10 cellular contexts compared by ENCODE assay signal in genomic region chr2:174595415-174595814, GRCh38. TPM values are rescaled to one million over a fixed set of nuclear protein-coding genes. Genes with fewer than 3 reads are reported as not detected.
DNase-seq lines count a peak whose midpoint lies in the region; ATAC-seq, FAIRE-seq and TF ChIP-seq lines count a peak whose summit lies in the region.
"Had no signal": no experiment of that assay in that cellular context is flagged by ENCODE, and none has a peak within 500 bp of the region (broad histone marks: within the 10 kb centered on the region; RNA-seq: fewer than 3 reads in every experiment).

No MANE protein-coding gene starts in this region.

- H3K4me2 ChIP-seq in Karpas-422 (ENCODE audit: low read depth, low read length, poor library complexity, severe bottlenecking) (peak overlapping the region; percentile 75), K562 (ENCODE audit: insufficient read depth, low read length) (no peak overlapping the region), hepatocyte (no peak overlapping the region)

- no peak for TF ChIP-seq RAD21 in K562 (CRISPR knock-in tag; conservative IDR thresholded peaks at IDR 0.05 in 1 of 2, IDR thresholded peaks at IDR 0.05 in 1 of 2)

- H3K4me1 ChIP-seq in Karpas-422 (ENCODE audit: low read length) (peaks cover 98% of the 10 kb centered on the region), K562 (replicated peaks in 1 of 2; ENCODE audit: control insufficient read depth in 2 of 2, insufficient read depth in 2 of 2, low read length in 2 of 2) (peaks cover 0 to 9% of the 10 kb centered on the region in 2 experiments; a peak in 3 of 5 replicates), rectal smooth muscle tissue (ENCODE audit: control insufficient read depth, insufficient read depth, low read length) (peaks cover 27% of the 10 kb centered on the region), hepatocyte (ENCODE audit: insufficient read depth) (no peaks in the 10 kb centered on the region)

- no peak for DNase-seq in GM12891 (ENCODE audit: insufficient read length, low spot score)
- DNase-seq in Karpas-422, result peak; percentile 71
- DNase-seq in K562 (ENCODE audit: extremely low read depth in 1 of 4, low spot score in 3 of 4), result no peak
- no peak for DNase-seq in NOMO-1 treated with dmso at 0.1 percent for 144 hours (lab: John Stamatoyannopoulos, UW; ENCODE audit: unreplicated experiment)
- no peak for DNase-seq in RCC 7860 (ENCODE audit: low spot score)
- no peak for DNase-seq in hepatocyte (ENCODE audit: low spot score)
- DNase-seq: NCI-H524 treated with DMSO at 0.1 percent for 48 hours had no signal

- no peak for TF ChIP-seq POLR2A in GM12891 (IDR thresholded peaks at IDR 0.05; ENCODE audit: low read depth, low read length)
- TF ChIP-seq POLR2A in K562 (conservative IDR thresholded peaks at IDR 0.05), result no peak

- ATAC-seq in K562 (no peak), GM18909 (IDR thresholded peaks at IDR 0.05; ENCODE audit: poor library complexity, unreplicated experiment) (no peak)

- 37% methylated on average over 3 of the region's 3 CpGs for WGBS in K562 (ENCODE audit: insufficient coverage, low coverage, missing lambda C conversion rate)
- 94% methylated on average over 3 of the region's 3 CpGs for WGBS in hepatocyte (ENCODE audit: low lambda C conversion rate, missing lambda C conversion rate)

- H3K4me3 ChIP-seq in Karpas-422 (ENCODE audit: low read length) (peak overlapping the region; percentile 53), K562 (no peak overlapping the region), rectal smooth muscle tissue (ENCODE audit: low read length) (peak overlapping the region; percentile 35), hepatocyte (no peak overlapping the region)

- H3K9ac ChIP-seq in Karpas-422 (ENCODE audit: low read length) (peak overlapping the region; percentile 69), K562 (ENCODE audit: insufficient read depth in 1 of 2, low read depth in 2 of 2, low read length in 2 of 2) (no peak overlapping the region), rectal smooth muscle tissue (ENCODE audit: low read length) (no peak overlapping the region)

- POLR2A ChIA-PET in K562 (lab: Yijun Ruan, JAX), result interaction anchor here (0.5 to 1.2 kb wide), 2 partner anchors 15 to 371 kb away, joined by 3 read pairs; no protein-coding TSS in a partner anchor

- FAIRE-seq in GM12891 (lab: Jason Lieb, UNC), result peak; percentile 71
- no peak for FAIRE-seq in K562 (lab: Jason Lieb, UNC)
- FAIRE-seq in RCC 7860 (lab: Jason Lieb, UNC), result no peak

- CTCF ChIA-PET in K562 (lab: Yijun Ruan, JAX; ENCODE audit: low intra/inter-chr PET ratio), result no interaction called here

- H3K9me2 ChIP-seq in Karpas-422 (replicated peaks; ENCODE audit: insufficient read depth, low read length) (no peaks in the 10 kb centered on the region), hepatocyte (replicated peaks; ENCODE audit: insufficient read depth) (no peaks in the 10 kb centered on the region)

- BruUV-seq in K562 (replicated peaks; lab: Mats Ljungman, UMichigan), result no TSS peak

- H3K79me2 ChIP-seq in Karpas-422 (ENCODE audit: low read length), result peaks cover 66% of the 10 kb centered on the region
- no peaks in the 10 kb centered on the region for H3K79me2 ChIP-seq in K562 (ENCODE audit: control insufficient read depth, insufficient read depth, low read length)
- H3K79me2 ChIP-seq in hepatocyte, result no peaks in the 10 kb centered on the region

- no peak for TF ChIP-seq EP300 in K562 (IDR thresholded peaks at IDR 0.05; ENCODE audit: low read length)

- TF ChIP-seq CTCF in K562 (IDR thresholded peaks at IDR 0.05 in 2 of 3, conservative IDR thresholded peaks at IDR 0.05 in 1 of 3; ENCODE audit: insufficient read depth in 2 of 3, low read depth in 1 of 3, low read length in 3 of 3) (no peak), hepatocyte (IDR thresholded peaks at IDR 0.05; ENCODE audit: poor library complexity) (no peak)

- peak overlapping the region; percentile 99 for H3K27ac ChIP-seq in Karpas-422 (ENCODE audit: low read length)
- H3K27ac ChIP-seq in K562 (ENCODE audit: extremely low read depth, low read depth, low read length), result no peak overlapping the region
- peak overlapping the region; percentile 34 for H3K27ac ChIP-seq in rectal smooth muscle tissue (ENCODE audit: low read depth, low read length)
- no peak overlapping the region for H3K27ac ChIP-seq in hepatocyte

- H3K9me1 ChIP-seq in K562 (ENCODE audit: control insufficient read depth, insufficient read depth, low read length), result no peaks in the 10 kb centered on the region

- H2AFZ ChIP-seq in Karpas-422 (ENCODE audit: low read length) (no peak overlapping the region), K562 (ENCODE audit: low read depth, low read length) (no peak overlapping the region), hepatocyte (no peak overlapping the region)

- H3K27me3 ChIP-seq in Karpas-422 (ENCODE audit: low read length), result no peaks in the 10 kb centered on the region
- peaks cover 0 to under 1% of the 10 kb centered on the region in 2 experiments; a peak in 1 of 5 replicates for H3K27me3 ChIP-seq in K562 (ENCODE audit: control insufficient read depth in 2 of 2, insufficient read depth in 2 of 2, low read length in 2 of 2)
- no peaks in the 10 kb centered on the region for H3K27me3 ChIP-seq in rectal smooth muscle tissue (ENCODE audit: control insufficient read depth, insufficient read depth, low read length)
- H3K27me3 ChIP-seq in hepatocyte, result no peaks in the 10 kb centered on the region

- intact Hi-C loops in K562 (cut with micrococcal nuclease), result loop anchor here (2.0 kb wide), 1 partner anchor 17 kb away; no protein-coding TSS in a partner anchor

- 0 out of 2 replicates have a peak, but pooled peaks cover 6% of the 10 kb centered on the region for H3K36me3 ChIP-seq in Karpas-422 (ENCODE audit: insufficient read depth, low read length)
- H3K36me3 ChIP-seq in K562 (ENCODE audit: control insufficient read depth, insufficient read depth, low read length), result no peaks in the 10 kb centered on the region
- H3K36me3 ChIP-seq in rectal smooth muscle tissue (ENCODE audit: control insufficient read depth, insufficient read depth, low read length), result no peaks in the 10 kb centered on the region
- H3K36me3 ChIP-seq in hepatocyte (replicated peaks; ENCODE audit: insufficient read depth, low read depth), result no peaks in the 10 kb centered on the region

- no peaks in the 10 kb centered on the region for H3K9me3 ChIP-seq in Karpas-422 (ENCODE audit: low read length)
- no peaks in the 10 kb centered on the region for H3K9me3 ChIP-seq in K562 (replicated peaks; ENCODE audit: control insufficient read depth, insufficient read depth, low read depth, low read length)
- H3K9me3 ChIP-seq in hepatocyte (ENCODE audit: low read depth), result no peaks in the 10 kb centered on the region

- no peaks in the 10 kb centered on the region for H4K20me1 ChIP-seq in Karpas-422 (ENCODE audit: insufficient read depth, low read depth, low read length)
- H4K20me1 ChIP-seq in K562 (replicated peaks; ENCODE audit: control insufficient read depth, insufficient read depth, low read length), result no peaks in the 10 kb centered on the region
- H4K20me1 ChIP-seq in hepatocyte (ENCODE audit: insufficient read depth, poor library complexity, severe bottlenecking), result no peaks in the 10 kb centered on the region

- in situ Hi-C loops in K562 (cut with MboI), result no loop called here

TF ChIP-seq in GM12891, 5 proteins besides CTCF, POLR2A, EP300 and RAD21:
- TF ChIP-seq PAX5 (IDR thresholded peaks at IDR 0.05; ENCODE audit: insufficient read depth, low read length, severe bottlenecking), result no peak
- no peak for TF ChIP-seq SPI1 (IDR thresholded peaks at IDR 0.05; ENCODE audit: low read depth, low read length)
- no peak for TF ChIP-seq POLR2AphosphoS5 (IDR thresholded peaks at IDR 0.05; ENCODE audit: low read depth, low read length)
- no peak for TF ChIP-seq POU2F2 (IDR thresholded peaks at IDR 0.05; ENCODE audit: low read depth, low read length)
TF ChIP-seq in GM12891: peak in this region for 0.

TF ChIP-seq in K562, 482 proteins besides CTCF, POLR2A, EP300 and RAD21 (continues in another document):
- TF ChIP-seq FOSL1 (tag; conservative IDR thresholded peaks at IDR 0.05) (no peak), ZNF311 (CRISPR knock-in tag; IDR thresholded peaks at IDR 0.05) (0 out of 2 replicates have a peak, but pooled peaks have one; percentile 15)

RNA-seq across cellular contexts. Expression of gene WIPF1, which starts 2.2 kb away (rescaled TPM):
- 91.7 TPM for polyA plus RNA-seq in GM12891 (2012; ENCODE audit: low read depth, missing spikeins)
- total RNA-seq in Karpas-422 (2014; rRNA removed; shearing (Covaris generic); ENCODE audit: low replicate concordance), result 46.8 and 62.6 TPM in 2 replicates
- total RNA-seq in K562 (2011; cell fraction: chromatin; rRNA removed; ENCODE audit: low replicate concordance), result 1.3 and 2.3 TPM in 2 replicates
- 0.33 and 0.39 TPM in 2 replicates for total RNA-seq in K562 (2011; cell fraction: nucleolus; rRNA removed)
- total RNA-seq in K562 (2011; cell fraction: nucleoplasm; rRNA removed), result 0.95 and 1.4 TPM in 2 replicates
- total RNA-seq in K562 (2014; rRNA removed) (0.49 and 2.4 TPM in 2 replicates), K562 (2014; rRNA removed; fragmentation: Illumina TruSeq; extraction: Trizol) (2.4 TPM in 2 replicates), K562 (2015; rRNA removed; fragmentation: Illumina TruSeq; extraction: Trizol) (4.9 and 5.8 TPM in 2 replicates), K562 (2021) (3.8 and 4.9 TPM in 2 replicates), hepatocyte (20.1 and 22.0 TPM in 2 replicates)
- polyA plus RNA-seq in K562 (2011; rRNA removed) (0.54 and 3.7 TPM in 2 replicates), K562 (2014; fragmentation: Illumina TruSeq; extraction: Trizol) (3.0 and 3.6 TPM in 2 replicates), K562 (2014; fragmentation: Nextera tagmentation; extraction: Ambion mirVana) (under 1 TPM; 0.61 to 0.92 TPM), K562 (2014; rRNA removed) (1.8 and 2.5 TPM in 2 replicates), hepatocyte (32.3 and 32.7 TPM in 2 replicates)
- 0.42 and 2.4 TPM in 2 replicates for polyA plus RNA-seq in K562 (2011; cell fraction: cytosol; rRNA removed)
- 0.75 and 3.5 TPM in 2 replicates for polyA plus RNA-seq in K562 (2011; cell fraction: nucleus; rRNA removed)
- 6.6 and 14.1 TPM in 2 replicates for polyA plus RNA-seq in K562 (2012)
- 0.32 and 4.6 TPM in 2 replicates for polyA minus RNA-seq in K562 (2011; rRNA and poly(A)+ RNA removed)
- 0.48 and 2.4 TPM in 2 replicates for polyA minus RNA-seq in K562 (2011; cell fraction: cytosol; rRNA and poly(A)+ RNA removed)
- polyA minus RNA-seq in K562 (2011; cell fraction: nucleus; rRNA and poly(A)+ RNA removed), result 0.27 and 5.9 TPM in 2 replicates
- total RNA-seq: G401 had no signal

Comparison
In these comparisons a context has a peak if more than half of its experiments do, and no peak if none do; other contexts are left out.
1. H3K27ac ChIP-seq: peak in Karpas-422 (single experiment) and rectal smooth muscle tissue (single experiment); none in K562 (single experiment) and hepatocyte (single experiment).
2. H3K4me3 ChIP-seq: peak in Karpas-422 (single experiment) and rectal smooth muscle tissue (single experiment); none in K562 (single experiment) and hepatocyte (single experiment).